ENCODE assay signal across 17 cellular contexts in genomic region chr4:128159967-128160366, GRCh38.
DNase-seq lines count a peak whose midpoint lies in the region; ATAC-seq and TF ChIP-seq lines count a peak whose summit lies in the region.
"Had no signal": no experiment of that assay in that cellular context is flagged by ENCODE, and none has a peak within 500 bp of the region (broad histone marks: within the 10 kb centered on the region; RNA-seq: fewer than 3 reads in every experiment).

No MANE protein-coding gene starts in this region.

- no peaks in the 10 kb centered on the region for H3K27me3 Mint-ChIP-seq in T-helper 2 cell treated with Interferon-gamma antibody and Interleukin-4, amounts not matched to agents 5 μg/mL and 100 μg/mL, for 36 hours (ENCODE audit: low read depth)
- no peaks in the 10 kb centered on the region for H3K27me3 Mint-ChIP-seq in activated naive CD4-positive, alpha-beta T cell treated with anti-CD3 and anti-CD28 coated beads for 36 hours (ENCODE audit: low read depth)

- no peak overlapping the region for H3K4me3 ChIP-seq in SK-N-SH (ENCODE audit: low read depth in 2 of 2, low read length in 1 of 2)
- H3K4me3 ChIP-seq: esophagus muscularis mucosa, thoracic aorta had no signal

- H3K4me1 ChIP-seq in SK-N-SH (ENCODE audit: control insufficient read depth in 1 of 2, insufficient read depth in 2 of 2, low read depth in 1 of 2, low read length in 1 of 2) = peaks cover 0 to 11% of the 10 kb centered on the region in 2 experiments; a peak in 2 of 4 replicates
- H3K4me1 ChIP-seq: esophagus muscularis mucosa had no signal

- H3K27ac Mint-ChIP-seq in T-helper 2 cell treated with Interferon-gamma antibody and Interleukin-4, amounts not matched to agents 5 μg/mL and 100 μg/mL, for 36 hours = no peak overlapping the region
- H3K27ac Mint-ChIP-seq in activated naive CD4-positive, alpha-beta T cell treated with anti-CD3 and anti-CD28 coated beads for 36 hours = no peak overlapping the region
- H3K27ac Mint-ChIP-seq: mesothelial cell of epicardium had no signal

- no peak overlapping the region for H3K9ac ChIP-seq in SK-N-SH

- H3K27me3 ChIP-seq in SK-N-SH (ENCODE audit: insufficient read depth) = no peaks in the 10 kb centered on the region
- H3K27me3 ChIP-seq: esophagus muscularis mucosa had no signal

- H3K4me3 Mint-ChIP-seq in T-helper 2 cell treated with Interferon-gamma antibody and Interleukin-4, amounts not matched to agents 5 μg/mL and 100 μg/mL, for 36 hours = no peak overlapping the region
- no peak overlapping the region for H3K4me3 Mint-ChIP-seq in activated naive CD4-positive, alpha-beta T cell treated with anti-CD3 and anti-CD28 coated beads for 36 hours
- H3K4me3 Mint-ChIP-seq: mesothelial cell of epicardium had no signal

- POLR2A ChIA-PET in SK-N-SH (lab: Yijun Ruan, JAX) = no interaction called here

- 75% methylated on average over 2 of the region's 2 CpGs for WGBS in SK-N-SH (ENCODE audit: low lambda C conversion rate)

- TF ChIP-seq RAD21 in SK-N-SH (IDR thresholded peaks at IDR 0.05; ENCODE audit: low read length) = 0 out of 2 replicates have a peak, but pooled peaks have one; percentile 3

- CTCF ChIA-PET in SK-N-SH (lab: Yijun Ruan, JAX) = no interaction called here
- CTCF ChIA-PET in activated naive CD4-positive, alpha-beta T cell treated with anti-CD3 and anti-CD28 coated beads for 36 hours (lab: Charles Lee) = no interaction called here

- DNase-seq in SK-N-SH (no peak), amniotic epithelial cell (ENCODE audit: low read depth) (peak; percentile 89), fibroblast of the conjunctiva (ENCODE audit: low read depth) (peak; percentile 14), smooth muscle cell of the brain vasculature (ENCODE audit: low read depth, low spot score) (peak; percentile 43)
- DNase-seq in T-helper 2 cell treated with Interferon-gamma antibody and Interleukin-4, amounts not matched to agents 5 μg/mL and 100 μg/mL, for 36 hours (ENCODE audit: low spot score) = no peak
- DNase-seq in activated naive CD4-positive, alpha-beta T cell treated with anti-CD3 and anti-CD28 coated beads for 36 hours = no peak
- DNase-seq: activated naive CD4-positive, alpha-beta T cell; NCI-H1092; NCI-H2227 treated with DMSO at 0.1 percent for 48 hours; OCI-M1; T1000 had no signal

- H3K79me2 ChIP-seq in SK-N-SH (ENCODE audit: insufficient read depth) = no peaks in the 10 kb centered on the region

- H3K4me1 Mint-ChIP-seq in T-helper 2 cell treated with Interferon-gamma antibody and Interleukin-4, amounts not matched to agents 5 μg/mL and 100 μg/mL, for 36 hours (ENCODE audit: low read depth) = no peaks in the 10 kb centered on the region
- H3K4me1 Mint-ChIP-seq in activated naive CD4-positive, alpha-beta T cell treated with anti-CD3 and anti-CD28 coated beads for 36 hours (ENCODE audit: low read depth) = no peaks in the 10 kb centered on the region
- H3K4me1 Mint-ChIP-seq: mesothelial cell of epicardium had no signal

- intact Hi-C loops in activated naive CD4-positive, alpha-beta T cell treated with anti-CD3 and anti-CD28 coated beads for 36 hours (cut with micrococcal nuclease) = no loop called here

- ATAC-seq in SK-N-SH treated with all-trans-retinoic acid at 6 μM for 48 hours (no peak), GM18861 (IDR thresholded peaks at IDR 0.05; ENCODE audit: unreplicated experiment) (no peak)

- H2AFZ ChIP-seq in SK-N-SH (ENCODE audit: low read depth) = no peak overlapping the region

- H3K9me3 Mint-ChIP-seq in T-helper 2 cell treated with Interferon-gamma antibody and Interleukin-4, amounts not matched to agents 5 μg/mL and 100 μg/mL, for 36 hours = no peaks in the 10 kb centered on the region
- H3K9me3 Mint-ChIP-seq in activated naive CD4-positive, alpha-beta T cell treated with anti-CD3 and anti-CD28 coated beads for 36 hours = peaks cover 6% of the 10 kb centered on the region

- H3K4me2 ChIP-seq in SK-N-SH = no peak overlapping the region

- peaks cover 6% of the 10 kb centered on the region for H3K36me3 Mint-ChIP-seq in T-helper 2 cell treated with Interferon-gamma antibody and Interleukin-4, amounts not matched to agents 5 μg/mL and 100 μg/mL, for 36 hours (ENCODE audit: low read depth)
- H3K36me3 Mint-ChIP-seq in activated naive CD4-positive, alpha-beta T cell treated with anti-CD3 and anti-CD28 coated beads for 36 hours (ENCODE audit: low read depth) = peaks cover 12% of the 10 kb centered on the region

- no peaks in the 10 kb centered on the region for H3K9me3 ChIP-seq in SK-N-SH
- H3K9me3 ChIP-seq: esophagus muscularis mucosa, thoracic aorta had no signal

- H3K36me3 ChIP-seq in SK-N-SH (replicated peaks in 1 of 2; ENCODE audit: control insufficient read depth in 1 of 2, insufficient read depth in 2 of 2, low read length in 1 of 2) = peaks cover 0 to 14% of the 10 kb centered on the region in 2 experiments
- H3K36me3 ChIP-seq: thoracic aorta had no signal

- H4K20me1 ChIP-seq in SK-N-SH (ENCODE audit: insufficient read depth) = no peaks in the 10 kb centered on the region

- H3F3A ChIP-seq in SK-N-SH (replicated peaks; ENCODE audit: insufficient read depth) = peaks cover 8% of the 10 kb centered on the region

- no peak for TF ChIP-seq EP300 in SK-N-SH (IDR thresholded peaks at IDR 0.05; ENCODE audit: borderline replicate concordance in 1 of 2, low read depth in 1 of 2, low read length in 1 of 2)

- no peak for TF ChIP-seq CTCF in SK-N-SH (IDR thresholded peaks at IDR 0.05)

- H3K9me2 ChIP-seq in SK-N-SH = no peaks in the 10 kb centered on the region

- no peak overlapping the region for H3K27ac ChIP-seq in SK-N-SH (ENCODE audit: low read depth in 2 of 2, low read length in 1 of 2)
- H3K27ac ChIP-seq: 22Rv1, esophagus muscularis mucosa, thoracic aorta had no signal

TF ChIP-seq in SK-N-SH, 30 proteins besides CTCF, POLR2A, EP300 and RAD21 (continues in another document):
- TF ChIP-seq TEAD4 (IDR thresholded peaks at IDR 0.05; ENCODE audit: borderline replicate concordance, insufficient read depth) (no peak), ZBTB33 (IDR thresholded peaks at IDR 0.05; ENCODE audit: borderline replicate concordance, low read depth) (no peak), NRF1 (IDR thresholded peaks at IDR 0.05; ENCODE audit: low read depth, low read length) (no peak), PBX3 (IDR thresholded peaks at IDR 0.05) (no peak)

TF ChIP-seq in SK-N-SH treated with all-trans-retinoic acid at 6 μM for 48 hours, 23 proteins besides CTCF, POLR2A, EP300 and RAD21:
- no peak for TF ChIP-seq TSHZ2 (CRISPR knock-in tag; IDR thresholded peaks at IDR 0.05)

Comparison
In these comparisons a context has a peak if more than half of its experiments do, and no peak if none do; other contexts are left out.
1. DNase-seq: peak in amniotic epithelial cell (single experiment), fibroblast of the conjunctiva (single experiment) and smooth muscle cell of the brain vasculature (single experiment); none in SK-N-SH (single experiment), T-helper 2 cell treated with Interferon-gamma antibody and Interleukin-4, amounts not matched to agents 5 μg/mL and 100 μg/mL, for 36 hours (single experiment) and activated naive CD4-positive, alpha-beta T cell treated with anti-CD3 and anti-CD28 coated beads for 36 hours (single experiment).